ENCODE assay signal across 8 cellular contexts in the genomic region with DNA sequence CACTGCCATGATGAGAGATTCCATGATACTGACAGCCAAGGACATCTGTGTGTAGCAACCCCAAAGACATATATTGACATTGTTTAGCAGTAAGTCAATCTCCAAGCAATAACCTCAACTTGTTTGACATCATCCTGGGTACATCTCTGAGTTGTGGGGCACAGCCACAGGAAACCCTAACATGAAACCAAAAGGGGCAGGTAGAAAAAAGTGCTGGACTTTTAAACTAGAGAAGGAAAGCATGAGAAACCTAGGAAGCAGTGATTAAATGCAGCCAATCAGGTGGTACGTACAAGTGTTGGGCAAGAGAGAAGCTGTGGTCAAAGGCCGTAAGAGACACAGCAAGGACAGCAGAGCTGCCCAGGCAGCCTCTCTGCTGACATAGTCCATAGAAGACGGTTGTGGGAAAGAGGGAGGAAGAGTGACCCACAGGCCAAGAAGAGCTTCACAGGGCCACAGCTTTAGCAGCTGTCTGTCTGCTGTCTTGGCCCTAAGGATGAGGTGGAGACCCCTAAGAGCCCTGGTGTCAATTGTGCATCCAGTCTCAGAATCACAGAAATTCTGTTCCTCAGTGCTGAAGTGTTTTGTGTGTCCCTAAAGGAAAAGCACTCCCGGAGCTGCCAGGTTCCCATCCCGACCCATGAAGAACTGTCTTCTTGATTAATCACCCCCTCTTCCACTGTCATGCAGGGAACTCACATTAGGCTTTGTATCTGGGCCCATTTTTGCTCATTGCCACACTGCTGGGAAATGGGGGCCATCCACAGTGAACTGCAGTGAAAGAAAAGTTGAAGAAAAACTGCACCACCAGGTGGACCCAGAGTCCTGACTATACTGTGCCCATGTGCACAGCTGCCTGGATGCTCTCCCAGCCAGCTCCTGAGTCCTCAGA. TPM values are rescaled to one million over a fixed set of nuclear protein-coding genes. Genes with fewer than 3 reads are reported as not detected.
DNase-seq lines count a peak whose midpoint lies in the region; ATAC-seq and TF ChIP-seq lines count a peak whose summit lies in the region.

No MANE protein-coding gene starts in this region.

- H4K20me1 ChIP-seq in DOHH2 (ENCODE audit: control insufficient read depth, insufficient read depth, low read depth, low read length) (no peaks in the 10 kb centered on the region), OCI-LY7 (ENCODE audit: insufficient read depth, low read length) (no peaks in the 10 kb centered on the region), osteoblast (ENCODE audit: insufficient read depth, low read length) (no peaks in the 10 kb centered on the region)

- no peak overlapping the region for H3K4me2 ChIP-seq in DOHH2 (ENCODE audit: low read length)
- H3K4me2 ChIP-seq in OCI-LY7 (ENCODE audit: low read length): no peak overlapping the region
- H3K4me2 ChIP-seq in osteoblast (ENCODE audit: insufficient read depth, low read length): no peak overlapping the region

- H3K36me3 Mint-ChIP-seq in endothelial cell (ENCODE audit: low read depth, unreplicated experiment): no peaks in the 10 kb centered on the region
- H3K36me3 Mint-ChIP-seq in T-cell: no peaks in the 10 kb centered on the region

- BruUV-seq in OCI-LY7 (replicated peaks; lab: Mats Ljungman, UMichigan): no TSS peak

- H3K9me3 ChIP-seq in DOHH2 (ENCODE audit: control insufficient read depth, insufficient read depth, low read length) (no peaks in the 10 kb centered on the region), OCI-LY7 (ENCODE audit: low read length) (no peaks in the 10 kb centered on the region), osteoblast (ENCODE audit: low read depth, low read length) (no peaks in the 10 kb centered on the region)

- ATAC-seq in HG02870 (IDR thresholded peaks at IDR 0.05; ENCODE audit: unreplicated experiment) (peak; percentile 61), T-cell (replicated peaks in 1 of 4) (no peak)

- H3K27ac Mint-ChIP-seq in endothelial cell (ENCODE audit: unreplicated experiment) (no peak overlapping the region), T-cell (no peak overlapping the region)

- H3K4me3 Mint-ChIP-seq in endothelial cell (ENCODE audit: unreplicated experiment) (no peak overlapping the region), T-cell (no peak overlapping the region)

- H2AFZ ChIP-seq in OCI-LY7 (ENCODE audit: low read length) (no peak overlapping the region), osteoblast (ENCODE audit: low read length) (peak overlapping the region; percentile 12)

- H3K4me1 ChIP-seq in DOHH2 (ENCODE audit: control insufficient read depth, low read length): no peaks in the 10 kb centered on the region
- H3K4me1 ChIP-seq in OCI-LY7 (ENCODE audit: insufficient read depth, low read length, poor library complexity, severe bottlenecking): no peaks in the 10 kb centered on the region
- H3K4me1 ChIP-seq in osteoblast (ENCODE audit: insufficient read depth, low read length): peaks cover 6% of the 10 kb centered on the region

- H3K79me2 ChIP-seq in DOHH2 (ENCODE audit: control insufficient read depth, low read length) (no peaks in the 10 kb centered on the region), OCI-LY7 (ENCODE audit: insufficient read depth, low read depth, low read length) (no peaks in the 10 kb centered on the region), osteoblast (ENCODE audit: insufficient read depth, low read length) (no peaks in the 10 kb centered on the region)

- H3K27me3 Mint-ChIP-seq in endothelial cell (ENCODE audit: unreplicated experiment) (no peaks in the 10 kb centered on the region), T-cell (no peaks in the 10 kb centered on the region)

- TF ChIP-seq CTCF in DOHH2 (IDR thresholded peaks at IDR 0.05; ENCODE audit: low read depth, low read length, poor library complexity, severe bottlenecking) (peak; percentile 37), OCI-LY7 (conservative IDR thresholded peaks at IDR 0.05; ENCODE audit: low read length) (peak; percentile 60), endothelial cell (IDR thresholded peaks at IDR 0.05; ENCODE audit: unreplicated experiment) (no peak), osteoblast (IDR thresholded peaks at IDR 0.05; ENCODE audit: extremely low read depth, low read depth, low read length) (peak; percentile 50)

- no peak overlapping the region for H3K27ac ChIP-seq in DOHH2 (ENCODE audit: low read depth, low read length)
- no peak overlapping the region for H3K27ac ChIP-seq in OCI-LY7 (ENCODE audit: low read depth, low read length, poor library complexity, severe bottlenecking)
- H3K27ac ChIP-seq in osteoblast (ENCODE audit: low read depth, low read length): no peak overlapping the region

- POLR2A ChIA-PET in OCI-LY7 (lab: Charles Lee): interaction anchor here (1.3 kb wide), 1 partner anchor 18 kb away, joined by 3 read pairs; no protein-coding TSS in a partner anchor
- POLR2A ChIA-PET in T-cell (lab: Charles Lee): no interaction called here

- H3K9me2 ChIP-seq in DOHH2 (replicated peaks; ENCODE audit: control insufficient read depth, low read length): no peaks in the 10 kb centered on the region
- H3K9me2 ChIP-seq in OCI-LY7 (ENCODE audit: insufficient read depth, low read length): no peaks in the 10 kb centered on the region

- no peaks in the 10 kb centered on the region for H3K27me3 ChIP-seq in DOHH2 (ENCODE audit: control insufficient read depth, low read length)
- no peaks in the 10 kb centered on the region for H3K27me3 ChIP-seq in osteoblast (ENCODE audit: insufficient read depth, low read length)

- DNase-seq in OCI-LY7 (ENCODE audit: low spot score): peak; percentile 35
- peak; percentile 57 for DNase-seq in endothelial cell (ENCODE audit: low spot score)
- DNase-seq in osteoblast (ENCODE audit: insufficient read length, low spot score, missing footprints): no peak
- DNase-seq in NK-92 (lab: John Stamatoyannopoulos, UW; ENCODE audit: unreplicated experiment): no peak
- DNase-seq in middle frontal gyrus (ENCODE audit: extremely low spot score, low spot score): no peak
- DNase-seq in T-cell: no peak

- H3K9me3 Mint-ChIP-seq in endothelial cell (ENCODE audit: unreplicated experiment) (no peaks in the 10 kb centered on the region), T-cell (no peaks in the 10 kb centered on the region)

- CTCF ChIA-PET in OCI-LY7 (lab: Charles Lee; ENCODE audit: unreplicated experiment) (no interaction called here), T-cell (lab: Charles Lee) (interaction anchor here in 1 of 2 donors (0.7 to 1.3 kb wide), 2 partner anchors 11 to 24 kb away, joined by 3 read pairs; no protein-coding TSS in a partner anchor)

- H3K4me1 Mint-ChIP-seq in endothelial cell (ENCODE audit: unreplicated experiment) (peaks cover 2% of the 10 kb centered on the region), T-cell (peaks cover 0 to 2% (median 1%) of the 10 kb centered on the region in 3 donors)

- no peaks in the 10 kb centered on the region for H3K36me3 ChIP-seq in DOHH2 (ENCODE audit: control insufficient read depth, low read length)
- no peaks in the 10 kb centered on the region for H3K36me3 ChIP-seq in OCI-LY7 (ENCODE audit: insufficient read depth, low read length)
- H3K36me3 ChIP-seq in osteoblast (ENCODE audit: insufficient read depth, low read length): no peaks in the 10 kb centered on the region

- H3K4me3 ChIP-seq in DOHH2 (ENCODE audit: low read length): no peak overlapping the region
- H3K4me3 ChIP-seq in OCI-LY7 (ENCODE audit: low read depth, low read length, poor library complexity, severe bottlenecking): no peak overlapping the region
- H3K4me3 ChIP-seq in osteoblast (ENCODE audit: insufficient read depth, low read length): no peak overlapping the region

- no peaks in the 10 kb centered on the region for H3F3A ChIP-seq in DOHH2 (ENCODE audit: control insufficient read depth, insufficient read depth)

- intact Hi-C loops in OCI-LY7 (cut with micrococcal nuclease; ENCODE audit: unreplicated experiment): loop anchor here (10.0 kb wide), 2 partner anchors 154 to 254 kb away; a partner anchor contains a TSS

RNA-seq across cellular contexts. Expression of a gene that starts 25.4 kb away (rescaled TPM):
- 0.44 TPM in 1 of 2 replicates, not detected in the other for total RNA-seq in OCI-LY7 (2014; rRNA removed; shearing (Covaris generic))
- not detected in 2 replicates for total RNA-seq in OCI-LY7 (2022)
- total RNA-seq in endothelial cell (ENCODE audit: unreplicated experiment): 26.3 TPM
- total RNA-seq in osteoblast: 33.7 and 54.5 TPM in 2 replicates
- 1 to 10 TPM; 1.4 to 3.2 (median 3.0) TPM for total RNA-seq in T-cell

Comparison
In these comparisons a context has a peak if more than half of its experiments do, and no peak if none do; other contexts are left out.
1. DNase-seq: peak in OCI-LY7 (single experiment) and endothelial cell (single experiment); none in osteoblast (single experiment), NK-92 (single experiment), middle frontal gyrus (single experiment) and T-cell (0 of 34).